In genomic region chr6:122869437-122870024, GRCh38 we compare ENCODE assay signal across 8 cellular contexts.
A peak's percentile ranks its signal among the peaks of the same experiment; 100 is the strongest.
DNase-seq lines count a peak whose midpoint lies in the region; ATAC-seq and TF ChIP-seq lines count a peak whose summit lies in the region.

No MANE protein-coding gene starts in this region.

- H3K9me3 Mint-ChIP-seq in activated CD8-positive, alpha-beta memory T cell treated with anti-CD3 and anti-CD28 coated beads, Interleukin-2, amount 10 ng/mL, durations not matched to agents 7 days and 5 days (ENCODE audit: low read depth), result no peaks in the 10 kb centered on the region

- CTCF ChIA-PET in activated CD8-positive, alpha-beta memory T cell treated with anti-CD3 and anti-CD28 coated beads, Interleukin-2, amount 10 ng/mL, durations not matched to agents 7 days and 5 days (lab: Charles Lee), result interaction anchor here (0.7 kb wide), 1 partner anchor 448 kb away, joined by 3 read pairs; no protein-coding TSS in a partner anchor

- H3K27ac Mint-ChIP-seq in activated CD8-positive, alpha-beta memory T cell treated with anti-CD3 and anti-CD28 coated beads, Interleukin-2, amount 10 ng/mL, durations not matched to agents 7 days and 5 days, result no peak overlapping the region

- DNase-seq in AG08395 (ENCODE audit: low spot score) (peak; percentile 46), NCI-H146 (lab: John Stamatoyannopoulos, UW) (peak; percentile 92), SKM-1 treated with dmso at 0.1 percent for 144 hours (lab: John Stamatoyannopoulos, UW; ENCODE audit: unreplicated experiment) (peak; percentile 69), germinal center (ENCODE audit: low spot score) (peak; percentile 29), retinal pigment epithelial cell (ENCODE audit: low read depth) (peak; percentile 18)
- no peak for DNase-seq in activated CD8-positive, alpha-beta memory T cell treated with anti-CD3 and anti-CD28 coated beads, Interleukin-2, amount 10 ng/mL, durations not matched to agents 7 days and 5 days

- TF ChIP-seq CTCF in retinal pigment epithelial cell (conservative IDR thresholded peaks at IDR 0.05; ENCODE audit: low read depth, low read length), result peak; percentile 86

- no peaks in the 10 kb centered on the region for H3K27me3 Mint-ChIP-seq in activated CD8-positive, alpha-beta memory T cell treated with anti-CD3 and anti-CD28 coated beads, Interleukin-2, amount 10 ng/mL, durations not matched to agents 7 days and 5 days

- H3K36me3 Mint-ChIP-seq in activated CD8-positive, alpha-beta memory T cell treated with anti-CD3 and anti-CD28 coated beads, Interleukin-2, amount 10 ng/mL, durations not matched to agents 7 days and 5 days, result no peaks in the 10 kb centered on the region

- ATAC-seq in GM18502 (IDR thresholded peaks at IDR 0.05; ENCODE audit: poor library complexity, unreplicated experiment) (peak; percentile 85), HG02884 (IDR thresholded peaks at IDR 0.05; ENCODE audit: unreplicated experiment) (peak; percentile 91)
- ATAC-seq in activated CD8-positive, alpha-beta memory T cell treated with anti-CD3 and anti-CD28 coated beads, Interleukin-2, amount 10 ng/mL, durations not matched to agents 7 days and 5 days, result no peak

- no peak overlapping the region for H3K4me3 ChIP-seq in retinal pigment epithelial cell (ENCODE audit: low read length)

- no peak overlapping the region for H3K4me3 Mint-ChIP-seq in activated CD8-positive, alpha-beta memory T cell treated with anti-CD3 and anti-CD28 coated beads, Interleukin-2, amount 10 ng/mL, durations not matched to agents 7 days and 5 days

- no peaks in the 10 kb centered on the region for H3K4me1 Mint-ChIP-seq in activated CD8-positive, alpha-beta memory T cell treated with anti-CD3 and anti-CD28 coated beads, Interleukin-2, amount 10 ng/mL, durations not matched to agents 7 days and 5 days
